9 cellular contexts compared by ENCODE assay signal in genomic region chr9:105341784-105342183, GRCh38.
A peak's percentile ranks its signal among the peaks of the same experiment; 100 is the strongest.
DNase-seq lines count a peak whose midpoint lies in the region; ATAC-seq and TF ChIP-seq lines count a peak whose summit lies in the region.
"Had no signal": no experiment of that assay in that cellular context is flagged by ENCODE, and none has a peak within 500 bp of the region (broad histone marks: within the 10 kb centered on the region; RNA-seq: fewer than 3 reads in every experiment).

No MANE protein-coding gene starts in this region.

- H3K4me1 ChIP-seq in right atrium auricular region (peaks cover 0 to 8% of the 10 kb centered on the region in 2 donors), mesendoderm (ENCODE audit: control insufficient read depth, low read depth, low read length) (peaks cover 1% of the 10 kb centered on the region)
- H3K4me1 ChIP-seq: SJSA1 had no signal

- no peak overlapping the region for H3K23ac ChIP-seq in mesendoderm (ENCODE audit: low read length)

- no peak overlapping the region for H2AK5ac ChIP-seq in mesendoderm (ENCODE audit: low read length)

- WGBS in mesendoderm (ENCODE audit: extremely low coverage, insufficient coverage, low lambda C conversion rate): no CpG with 5 or more reads among the region's 1 CpG

- no peak overlapping the region for H3K56ac ChIP-seq in mesendoderm (ENCODE audit: low read length)

- TF ChIP-seq CTCF in AG09309 (IDR thresholded peaks at IDR 0.05; ENCODE audit: control insufficient read depth, insufficient read depth, low read depth, low read length, missing control alignments): no peak
- no peak for TF ChIP-seq CTCF in fibroblast of pulmonary artery (IDR thresholded peaks at IDR 0.05; ENCODE audit: low read length, missing control alignments)
- TF ChIP-seq CTCF in right atrium auricular region (IDR thresholded peaks at IDR 0.05): no peak

- H2BK5ac ChIP-seq in mesendoderm (ENCODE audit: low read length): no peak overlapping the region

- no peak overlapping the region for H3K18ac ChIP-seq in mesendoderm (ENCODE audit: low read length)

- H2BK120ac ChIP-seq in mesendoderm (ENCODE audit: low read depth, low read length): no peak overlapping the region

- ATAC-seq in GM19455 (IDR thresholded peaks at IDR 0.05; ENCODE audit: unreplicated experiment): peak; percentile 64

- DNase-seq in AG09309 (ENCODE audit: low read depth): peak; percentile 34
- DNase-seq in fibroblast of pulmonary artery (ENCODE audit: low read depth): peak; percentile 33
- no peak for DNase-seq in NCI-H1694 (lab: John Stamatoyannopoulos, UW)
- DNase-seq in GM19238 (ENCODE audit: insufficient read length, low spot score): no peak
- DNase-seq in right atrium auricular region (ENCODE audit: low spot score): no peak
- no peak for DNase-seq in mesendoderm

- H3K4ac ChIP-seq in mesendoderm (ENCODE audit: low read depth, low read length): no peak overlapping the region

- H3K27ac ChIP-seq in KOPT-K1 (ENCODE audit: low read depth, low read length, poor library complexity, severe bottlenecking) (peak overlapping the region; percentile 46), right atrium auricular region (no peak overlapping the region), mesendoderm (ENCODE audit: low read depth, low read length) (no peak overlapping the region)
- H3K27ac ChIP-seq: SJSA1 had no signal

- H4K5ac ChIP-seq in mesendoderm (ENCODE audit: low read length): no peak overlapping the region

- no peak overlapping the region for H3K4me2 ChIP-seq in mesendoderm (ENCODE audit: low read length)

- H3K27me3 ChIP-seq in right atrium auricular region (no peaks in the 10 kb centered on the region), mesendoderm (ENCODE audit: insufficient read depth, low read length, poor library complexity) (no peaks in the 10 kb centered on the region)
- H3K27me3 ChIP-seq: SJSA1 had no signal

- H3K9ac ChIP-seq in mesendoderm (ENCODE audit: low read length): no peak overlapping the region

- no peak overlapping the region for H2BK15ac ChIP-seq in mesendoderm (replicated peaks; ENCODE audit: low read depth)

- no peak overlapping the region for H4K8ac ChIP-seq in mesendoderm (ENCODE audit: low read depth, low read length)

- no peaks in the 10 kb centered on the region for H3K9me3 ChIP-seq in KOPT-K1 (ENCODE audit: insufficient read depth, low read length, poor library complexity, severe bottlenecking)
- H3K9me3 ChIP-seq in right atrium auricular region: no peaks in the 10 kb centered on the region
- H3K9me3 ChIP-seq: SJSA1 had no signal

- H3K36me3 ChIP-seq in KOPT-K1 (ENCODE audit: insufficient read depth, low read length): no peaks in the 10 kb centered on the region
- no peaks in the 10 kb centered on the region for H3K36me3 ChIP-seq in right atrium auricular region
- no peaks in the 10 kb centered on the region for H3K36me3 ChIP-seq in mesendoderm (ENCODE audit: control insufficient read depth, insufficient read depth, low read length)

- no peak overlapping the region for H3K4me3 ChIP-seq in AG09309 (ENCODE audit: control insufficient read depth, low read depth, low read length)
- H3K4me3 ChIP-seq in fibroblast of pulmonary artery (replicated peaks; ENCODE audit: low read depth, low read length): no peak overlapping the region
- H3K4me3 ChIP-seq in right atrium auricular region: no peak overlapping the region
- H3K4me3 ChIP-seq in mesendoderm (ENCODE audit: low read length): no peak overlapping the region
- H3K4me3 ChIP-seq: SJSA1 had no signal

- no peaks in the 10 kb centered on the region for H3K79me2 ChIP-seq in mesendoderm (ENCODE audit: control insufficient read depth, insufficient read depth, low read length)

- no peaks in the 10 kb centered on the region for H3K79me1 ChIP-seq in mesendoderm (ENCODE audit: low read length)

Comparison
In these comparisons a context has a peak if more than half of its experiments do, and no peak if none do; other contexts are left out.
1. DNase-seq: peak in AG09309 (single experiment) and fibroblast of pulmonary artery (single experiment); none in NCI-H1694 (single experiment), GM19238 (single experiment), right atrium auricular region (single experiment) and mesendoderm (single experiment).